Comparison of ENCODE assay signal across 9 cellular contexts in the genomic region with DNA sequence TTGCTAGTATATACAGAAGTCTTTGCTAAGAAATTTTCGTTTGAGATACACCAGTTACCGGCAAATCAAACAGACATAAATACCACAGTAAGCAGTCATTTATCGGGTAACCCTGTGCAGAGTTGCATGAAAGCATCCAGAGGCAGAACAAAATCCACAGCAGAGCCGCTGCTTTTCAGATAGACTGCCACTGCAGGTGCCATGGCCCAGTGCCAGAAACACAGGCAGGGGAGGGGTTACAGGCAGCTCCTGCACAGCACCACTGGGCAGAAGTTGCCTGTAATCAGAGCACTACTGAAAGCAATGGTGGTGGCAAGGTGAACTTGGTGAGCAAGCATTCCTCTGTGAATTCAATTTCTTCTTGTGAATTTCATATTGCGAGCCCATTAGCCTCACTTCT.
DNase-seq lines count a peak whose midpoint lies in the region; ATAC-seq and TF ChIP-seq lines count a peak whose summit lies in the region.
"Had no signal": no experiment of that assay in that cellular context is flagged by ENCODE, and none has a peak within 500 bp of the region (broad histone marks: within the 10 kb centered on the region; RNA-seq: fewer than 3 reads in every experiment).

No MANE protein-coding gene starts in this region.

- no peaks in the 10 kb centered on the region for H3K9me3 Mint-ChIP-seq in WTC11
- peaks cover 3% of the 10 kb centered on the region for H3K9me3 Mint-ChIP-seq in osteocyte (ENCODE audit: unreplicated experiment)

- H3K4me3 ChIP-seq in ovary (no peak overlapping the region), coronary artery (no peak overlapping the region)
- H3K4me3 ChIP-seq: gastrocnemius medialis had no signal

- no peak overlapping the region for H3K27ac ChIP-seq in ovary
- H3K27ac ChIP-seq in coronary artery: no peak overlapping the region
- H3K27ac ChIP-seq: gastrocnemius medialis had no signal

- H3K27me3 ChIP-seq in ovary: no peaks in the 10 kb centered on the region
- H3K27me3 ChIP-seq: gastrocnemius medialis had no signal

- H3K27ac Mint-ChIP-seq in WTC11 (no peak overlapping the region), osteocyte (ENCODE audit: unreplicated experiment) (no peak overlapping the region)

- ATAC-seq in GM21360 (IDR thresholded peaks at IDR 0.05; ENCODE audit: unreplicated experiment) (peak; percentile 90), WTC11 (peak; percentile 65; the same call in 1 of the 2 replicates)
- ATAC-seq: gastrocnemius medialis had no signal

- POLR2A ChIA-PET in WTC11 (lab: Charles Lee): no interaction called here

- H3K4me3 Mint-ChIP-seq in WTC11: no peak overlapping the region
- H3K4me3 Mint-ChIP-seq in osteocyte (ENCODE audit: unreplicated experiment): no peak overlapping the region

- H3K36me3 ChIP-seq in ovary: no peaks in the 10 kb centered on the region
- H3K36me3 ChIP-seq: gastrocnemius medialis had no signal

- H3K36me3 Mint-ChIP-seq in WTC11 (no peaks in the 10 kb centered on the region), osteocyte (ENCODE audit: unreplicated experiment) (peaks cover 14% of the 10 kb centered on the region)

- TF ChIP-seq POLR2A in ovary (IDR thresholded peaks at IDR 0.05): no peak

- no peaks in the 10 kb centered on the region for H3K4me1 ChIP-seq in ovary (ENCODE audit: insufficient read depth)
- H3K4me1 ChIP-seq: gastrocnemius medialis had no signal

- TF ChIP-seq EP300 in ovary (IDR thresholded peaks at IDR 0.05): no peak

- CTCF ChIA-PET in WTC11 (lab: Charles Lee): no interaction called here

- TF ChIP-seq CTCF in WTC11 (IDR thresholded peaks at IDR 0.05) (no peak), ovary (IDR thresholded peaks at IDR 0.05) (no peak), coronary artery (IDR thresholded peaks at IDR 0.05) (no peak), osteocyte (IDR thresholded peaks at IDR 0.05) (no peak)

- whole genome bisulfite sequencing in ovary, 3 donors: 60 to 73% (median 65%) methylated on average over 5 of the region's 5 CpGs

- intact Hi-C loops in ovary (cut with DNase I): no loop called here

- H3K27me3 Mint-ChIP-seq in WTC11 (ENCODE audit: low read depth) (no peaks in the 10 kb centered on the region), osteocyte (ENCODE audit: unreplicated experiment) (no peaks in the 10 kb centered on the region)

- peak; percentile 47 for DNase-seq in DMS153 (lab: John Stamatoyannopoulos, UW)
- DNase-seq in NCI-H1092 treated with DMSO at 0.1 percent for 48 hours (lab: John Stamatoyannopoulos, UW): peak; percentile 91
- DNase-seq in WTC11 (ENCODE audit: low spot score): no peak
- peak; percentile 9 to 39 (median 17) for DNase-seq in ovary
- DNase-seq in coronary artery (ENCODE audit: low spot score): no peak
- no peak for DNase-seq in osteocyte (ENCODE audit: extremely low spot score, unreplicated experiment)
- no peak for DNase-seq in activated CD4-positive, alpha-beta T cell treated with anti-CD3 and anti-CD28 coated beads, Interleukin-2, amount 50 U/mL, for 1 hour

- H3K9me3 ChIP-seq in ovary: no peaks in the 10 kb centered on the region
- H3K9me3 ChIP-seq: gastrocnemius medialis had no signal

- H3K4me1 Mint-ChIP-seq in WTC11 (no peaks in the 10 kb centered on the region; the same call in 1 of the 2 replicates), osteocyte (ENCODE audit: unreplicated experiment) (peaks cover 2% of the 10 kb centered on the region)

TF ChIP-seq in WTC11, 78 proteins besides CTCF, POLR2A, EP300 and RAD21:
- no peak for TF ChIP-seq FOXK1 (CRISPR knock-in tag; IDR thresholded peaks at IDR 0.05)
- no peak for TF ChIP-seq SP1 (CRISPR knock-in tag; conservative IDR thresholded peaks at IDR 0.05)
- no peak for TF ChIP-seq JUN (CRISPR knock-in tag; IDR thresholded peaks at IDR 0.05)
- no peak for TF ChIP-seq NR2C2 (CRISPR knock-in tag; IDR thresholded peaks at IDR 0.05)
- TF ChIP-seq HMGXB4 (CRISPR knock-in tag; IDR thresholded peaks at IDR 0.05): no peak
- no peak for TF ChIP-seq NR3C1 (CRISPR knock-in tag; conservative IDR thresholded peaks at IDR 0.05; ENCODE audit: low read depth)
- TF ChIP-seq ATF1 (CRISPR knock-in tag; IDR thresholded peaks at IDR 0.05): no peak
- TF ChIP-seq, protein P1, sequence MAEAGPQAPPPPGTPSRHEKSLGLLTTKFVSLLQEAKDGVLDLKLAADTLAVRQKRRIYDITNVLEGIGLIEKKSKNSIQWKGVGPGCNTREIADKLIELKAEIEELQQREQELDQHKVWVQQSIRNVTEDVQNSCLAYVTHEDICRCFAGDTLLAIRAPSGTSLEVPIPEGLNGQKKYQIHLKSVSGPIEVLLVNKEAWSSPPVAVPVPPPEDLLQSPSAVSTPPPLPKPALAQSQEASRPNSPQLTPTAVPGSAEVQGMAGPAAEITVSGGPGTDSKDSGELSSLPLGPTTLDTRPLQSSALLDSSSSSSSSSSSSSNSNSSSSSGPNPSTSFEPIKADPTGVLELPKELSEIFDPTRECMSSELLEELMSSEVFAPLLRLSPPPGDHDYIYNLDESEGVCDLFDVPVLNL (CRISPR knock-in tag; IDR thresholded peaks at IDR 0.05; ENCODE audit: borderline replicate concordance, low read depth): no peak
- TF ChIP-seq PRRX2 (CRISPR knock-in tag; IDR thresholded peaks at IDR 0.05): no peak
- TF ChIP-seq ZSCAN18 (CRISPR knock-in tag; IDR thresholded peaks at IDR 0.05): no peak
- TF ChIP-seq, protein P2, sequence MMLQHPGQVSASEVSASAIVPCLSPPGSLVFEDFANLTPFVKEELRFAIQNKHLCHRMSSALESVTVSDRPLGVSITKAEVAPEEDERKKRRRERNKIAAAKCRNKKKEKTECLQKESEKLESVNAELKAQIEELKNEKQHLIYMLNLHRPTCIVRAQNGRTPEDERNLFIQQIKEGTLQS (CRISPR knock-in tag; conservative IDR thresholded peaks at IDR 0.05): no peak
- TF ChIP-seq OVOL2 (CRISPR knock-in tag; IDR thresholded peaks at IDR 0.05; ENCODE audit: borderline replicate concordance): no peak
- no peak for TF ChIP-seq HMGA2 (CRISPR knock-in tag; IDR thresholded peaks at IDR 0.05)
- TF ChIP-seq IRF2 (CRISPR knock-in tag; IDR thresholded peaks at IDR 0.05; ENCODE audit: borderline replicate concordance, low read depth): no peak

Comparison
In these comparisons a context has a peak if more than half of its experiments do, and no peak if none do; other contexts are left out.
1. DNase-seq: peak in DMS153 (single experiment), NCI-H1092 treated with DMSO at 0.1 percent for 48 hours (single experiment) and ovary (5 of 5); none in WTC11 (single experiment), coronary artery (single experiment), osteocyte (single experiment) and activated CD4-positive, alpha-beta T cell treated with anti-CD3 and anti-CD28 coated beads, Interleukin-2, amount 50 U/mL, for 1 hour (single experiment).